Comparison of ENCODE assay signal across 12 cellular contexts in the genomic region with DNA sequence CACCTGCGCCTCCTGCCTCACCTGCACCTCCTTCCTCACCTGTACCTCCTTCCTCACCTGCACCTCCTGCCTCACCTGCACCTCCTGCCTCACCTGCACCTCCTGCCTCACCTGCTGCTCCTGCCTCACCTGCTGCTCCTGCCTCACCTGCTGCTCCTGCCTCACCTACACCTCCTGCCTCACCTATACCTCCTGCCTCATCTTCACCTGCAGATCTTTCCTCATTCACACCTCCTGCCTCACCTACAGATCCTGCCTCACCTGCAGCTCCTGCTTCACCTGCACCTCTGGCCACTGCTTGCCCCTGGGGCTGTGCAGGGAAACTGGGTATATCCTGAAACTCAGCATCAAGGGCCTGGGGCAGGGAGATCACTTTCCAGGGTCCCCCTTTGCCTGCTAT. TPM values are rescaled to one million over a fixed set of nuclear protein-coding genes. Genes with fewer than 3 reads are reported as not detected.
"Had no signal": no experiment of that assay in that cellular context is flagged by ENCODE, and none has a peak within 500 bp of the region (broad histone marks: within the 10 kb centered on the region; RNA-seq: fewer than 3 reads in every experiment).

No MANE protein-coding gene starts in this region.

RNA-seq across cellular contexts. Expression of a gene that starts 1.5 kb away (rescaled TPM):
- total RNA-seq: stomach, subcutaneous adipose tissue, suprapubic skin, thoracic aorta, thyroid gland, transverse colon, upper lobe of left lung, upper lobe of right lung, ureter, urinary bladder, uterus, vagina had no signal
- polyA plus RNA-seq: stomach, urinary bladder had no signal
